19 cellular contexts compared by ENCODE assay signal in genomic region chr15:76756371-76756770, GRCh38.
"Had no signal": no experiment of that assay in that cellular context is flagged by ENCODE, and none has a peak within 500 bp of the region (broad histone marks: within the 10 kb centered on the region; RNA-seq: fewer than 3 reads in every experiment).

No MANE protein-coding gene starts in this region.

- ATAC-seq: activated T-cell treated with anti-CD3 and anti-CD28 coated beads, Interleukin-2, amount 50 U/mL, for 72 hours; gastrocnemius medialis; heart right ventricle; lower lobe of right lung; natural killer cell treated with Interleukin-12 subunit alpha and Interleukin-12 subunit beta and Interleukin-15 and Interleukin-18, amount 100 ng/mL, for 72 hours; sciatic nerve; stimulated activated memory B cell treated with anti-CD40 and anti-IgM and Interleukin-4, amounts not matched to agents 10 μg/mL and 1 μg/mL and 100 μg/mL, for 72 hours had no signal

- H3K4me1 ChIP-seq: colonic mucosa, gastrocnemius medialis, heart right ventricle, lower lobe of right lung, parathyroid adenoma had no signal

- H3K9ac ChIP-seq: parathyroid adenoma had no signal

- H3K4me3 ChIP-seq: colonic mucosa, gastrocnemius medialis, heart right ventricle, lower lobe of right lung had no signal

- H3K27me3 ChIP-seq: colonic mucosa, gastrocnemius medialis, heart right ventricle, neutrophil had no signal

- H2AFZ ChIP-seq: parathyroid adenoma had no signal

- H3K4me3 Mint-ChIP-seq: activated T-cell treated with anti-CD3 and anti-CD28 coated beads, Interleukin-2, amount 50 U/mL, for 72 hours; endodermal cell; natural killer cell treated with Interleukin-12 subunit alpha and Interleukin-12 subunit beta and Interleukin-15 and Interleukin-18, amount 100 ng/mL, for 72 hours; stimulated activated memory B cell treated with anti-CD40 and anti-IgM and Interleukin-4, amounts not matched to agents 10 μg/mL and 1 μg/mL and 100 μg/mL, for 72 hours had no signal

- H3K79me2 ChIP-seq: parathyroid adenoma had no signal

- H3K9me3 Mint-ChIP-seq: activated T-cell treated with anti-CD3 and anti-CD28 coated beads, Interleukin-2, amount 50 U/mL, for 72 hours; endodermal cell; natural killer cell treated with Interleukin-12 subunit alpha and Interleukin-12 subunit beta and Interleukin-15 and Interleukin-18, amount 100 ng/mL, for 72 hours; stimulated activated memory B cell treated with anti-CD40 and anti-IgM and Interleukin-4, amounts not matched to agents 10 μg/mL and 1 μg/mL and 100 μg/mL, for 72 hours had no signal

- H3K4me1 Mint-ChIP-seq: endodermal cell; stimulated activated memory B cell treated with anti-CD40 and anti-IgM and Interleukin-4, amounts not matched to agents 10 μg/mL and 1 μg/mL and 100 μg/mL, for 72 hours had no signal

- H3K27ac Mint-ChIP-seq: activated T-cell treated with anti-CD3 and anti-CD28 coated beads, Interleukin-2, amount 50 U/mL, for 72 hours; endodermal cell; natural killer cell treated with Interleukin-12 subunit alpha and Interleukin-12 subunit beta and Interleukin-15 and Interleukin-18, amount 100 ng/mL, for 72 hours; stimulated activated memory B cell treated with anti-CD40 and anti-IgM and Interleukin-4, amounts not matched to agents 10 μg/mL and 1 μg/mL and 100 μg/mL, for 72 hours had no signal

- H3K27me3 Mint-ChIP-seq: natural killer cell treated with Interleukin-12 subunit alpha and Interleukin-12 subunit beta and Interleukin-15 and Interleukin-18, amount 100 ng/mL, for 72 hours; stimulated activated memory B cell treated with anti-CD40 and anti-IgM and Interleukin-4, amounts not matched to agents 10 μg/mL and 1 μg/mL and 100 μg/mL, for 72 hours had no signal

- DNase-seq: activated CD4-positive, alpha-beta T cell treated with anti-CD3 and anti-CD28 coated beads for 1 hour; activated CD4-positive, alpha-beta T cell treated with anti-CD3 and anti-CD28 coated beads, Interleukin-2, amount 50 U/mL, for 4 hours; activated effector memory CD4-positive, alpha-beta T cell treated with anti-CD3 and anti-CD28 coated beads, Interleukin-2, amount 50 U/mL, for 16 hours; activated naive CD4-positive, alpha-beta T cell treated with anti-CD3 and anti-CD28 coated beads, Interleukin-2, amount 50 U/mL, for 16 hours; activated T-cell treated with anti-CD3 and anti-CD28 coated beads, Interleukin-2, amount 50 U/mL, for 72 hours; central memory CD4-positive, alpha-beta T cell; colonic mucosa; endodermal cell; gastrocnemius medialis; heart right ventricle; lower lobe of right lung; stimulated activated CD4-positive, alpha-beta T cell treated with anti-CD3 and anti-CD28 coated beads, Interleukin-4, amount 100 ng/mL, for 4 hours; WERI-Rb-1 had no signal

- H3K27ac ChIP-seq: colonic mucosa, epithelial cell of prostate, gastrocnemius medialis, heart right ventricle, lower lobe of right lung, neutrophil, parathyroid adenoma, WERI-Rb-1 had no signal

- H3K9me3 ChIP-seq: colonic mucosa, gastrocnemius medialis, lower lobe of right lung, neutrophil had no signal

- H3K36me3 ChIP-seq: colonic mucosa, lower lobe of right lung, neutrophil had no signal
